ENCODE assay signal across 8 cellular contexts in the genomic region with DNA sequence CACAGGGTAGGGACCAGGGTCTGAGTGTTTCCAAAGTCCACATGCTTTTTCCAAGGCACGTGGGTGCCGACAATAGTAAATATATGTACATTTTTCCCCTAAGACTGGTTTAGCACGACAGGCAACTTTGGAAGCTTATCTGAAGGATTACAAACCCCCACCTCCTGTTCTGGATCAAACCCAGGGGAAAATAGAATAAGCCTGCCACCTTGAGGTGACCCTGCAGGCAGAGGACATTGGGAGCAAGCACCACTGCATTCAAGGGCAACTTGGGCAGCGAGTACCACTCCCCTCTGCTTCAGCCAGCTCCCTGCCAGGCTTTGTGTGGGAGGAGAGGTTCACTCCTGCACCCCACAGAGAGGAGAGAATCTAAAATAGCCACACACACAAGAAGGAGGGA. TPM values are rescaled to one million over a fixed set of nuclear protein-coding genes. Genes with fewer than 3 reads are reported as not detected.
DNase-seq lines count a peak whose midpoint lies in the region; ATAC-seq and TF ChIP-seq lines count a peak whose summit lies in the region.

No MANE protein-coding gene starts in this region.

- H2AFZ ChIP-seq in IMR-90 (replicated peaks; ENCODE audit: low read length, poor library complexity), result no peak overlapping the region

- DNase-seq in Caki2 (ENCODE audit: low read depth), result peak; percentile 11
- DNase-seq in IMR-90, result peak; percentile 4
- DNase-seq in RWPE2 (ENCODE audit: low spot score), result no peak
- DNase-seq in cardiac muscle cell (ENCODE audit: low read depth in 1 of 2, low spot score in 1 of 2), result peak; percentile 51 to 74
- peak; percentile 10 to 16 for DNase-seq in thyroid gland
- DNase-seq in GM19240 (ENCODE audit: insufficient read length, low spot score), result no peak
- no peak for DNase-seq in GM03348 (ENCODE audit: low spot score)

- H3K9ac ChIP-seq in IMR-90 (ENCODE audit: low read depth, low read length), result no peak overlapping the region

- WGBS in IMR-90 (ENCODE audit: extremely low coverage in 2 of 2, insufficient read length in 1 of 2), 2 experiments, result no CpG with 5 or more reads among the region's 4 CpGs
- WGBS in thyroid gland, 2 donors, result 36 to 42% methylated on average over 4 of the region's 4 CpGs

- no peak overlapping the region for H4K8ac ChIP-seq in IMR-90 (ENCODE audit: low read depth in 2 of 2, low read length in 2 of 2)

- peaks cover 31% of the 10 kb centered on the region for H3K27me3 ChIP-seq in IMR-90 (ENCODE audit: control insufficient read depth, insufficient read depth, low read length)
- no peaks in the 10 kb centered on the region for H3K27me3 ChIP-seq in RWPE2 (ENCODE audit: insufficient read depth, poor library complexity, severe bottlenecking)
- H3K27me3 ChIP-seq in cardiac muscle cell, result no peaks in the 10 kb centered on the region
- no peaks in the 10 kb centered on the region for H3K27me3 ChIP-seq in thyroid gland

- TF ChIP-seq CTCF in IMR-90 (conservative IDR thresholded peaks at IDR 0.05; ENCODE audit: low read depth, low read length) (peak; percentile 30; the same call in 1 of the 2 replicates), RWPE2 (IDR thresholded peaks at IDR 0.05; ENCODE audit: poor library complexity, severe bottlenecking) (peak; percentile 48), cardiac muscle cell (IDR thresholded peaks at IDR 0.05; ENCODE audit: low read depth, low read length) (peak; percentile 50), thyroid gland (IDR thresholded peaks at IDR 0.05) (peak in 3 of 6 experiments; percentile 14 to 39 (median 36))

- TF ChIP-seq RAD21 in IMR-90 (IDR thresholded peaks at IDR 0.05; ENCODE audit: low read length), result peak; percentile 47

- no peak overlapping the region for H2BK5ac ChIP-seq in IMR-90 (ENCODE audit: low read depth, low read length, poor library complexity, severe bottlenecking)

- no peak overlapping the region for H2AK5ac ChIP-seq in IMR-90 (ENCODE audit: low read depth, low read length)

- H4K5ac ChIP-seq in IMR-90 (ENCODE audit: low read depth, low read length), result no peak overlapping the region

- no peak overlapping the region for H3K4me2 ChIP-seq in IMR-90 (ENCODE audit: low read depth, low read length)

- POLR2A ChIA-PET in IMR-90 (lab: Charles Lee; ENCODE audit: unreplicated experiment), result no interaction called here

- no peak overlapping the region for H2BK20ac ChIP-seq in IMR-90 (ENCODE audit: low read depth, low read length)

- H4K20me1 ChIP-seq in IMR-90 (ENCODE audit: insufficient read depth, low read length), result no peaks in the 10 kb centered on the region

- H3K9me3 ChIP-seq in IMR-90 (ENCODE audit: control insufficient read depth, insufficient read depth, low read length) (no peaks in the 10 kb centered on the region), RWPE2 (ENCODE audit: severe bottlenecking) (no peaks in the 10 kb centered on the region), cardiac muscle cell (ENCODE audit: low read depth) (no peaks in the 10 kb centered on the region), thyroid gland (no peaks in the 10 kb centered on the region)

- H3K23ac ChIP-seq in IMR-90 (ENCODE audit: low read depth, low read length), result no peak overlapping the region

- H3K4me3 ChIP-seq in IMR-90 (ENCODE audit: insufficient read depth, low read depth, low read length) (no peak overlapping the region), RWPE2 (ENCODE audit: severe bottlenecking) (no peak overlapping the region), cardiac muscle cell (no peak overlapping the region), thyroid gland (replicated peaks in 1 of 3) (no peak overlapping the region)

- no peak overlapping the region for H3K14ac ChIP-seq in IMR-90 (replicated peaks; ENCODE audit: low read depth, low read length)

- H3K36me3 ChIP-seq in IMR-90 (ENCODE audit: control insufficient read depth, insufficient read depth, low read length), result no peaks in the 10 kb centered on the region
- no peaks in the 10 kb centered on the region for H3K36me3 ChIP-seq in RWPE2 (ENCODE audit: low read depth)
- H3K36me3 ChIP-seq in cardiac muscle cell, result no peaks in the 10 kb centered on the region
- no peaks in the 10 kb centered on the region for H3K36me3 ChIP-seq in thyroid gland

- intact Hi-C loops in IMR-90 (cut with micrococcal nuclease), result no loop called here
- intact Hi-C loops in thyroid gland (cut with DNase I), result no loop called here

- ATAC-seq in IMR-90 (ENCODE audit: low read depth) (0 out of 2 replicates have a peak, but pooled peaks have one; percentile 24), RWPE2 (ENCODE audit: low read depth) (no peak), HG02884 (IDR thresholded peaks at IDR 0.05; ENCODE audit: unreplicated experiment) (no peak)

- H3K18ac ChIP-seq in IMR-90 (ENCODE audit: low read depth, low read length), result no peak overlapping the region

- H3K4me1 ChIP-seq in IMR-90 (ENCODE audit: control insufficient read depth, insufficient read depth, low read length) (no peaks in the 10 kb centered on the region), RWPE2 (ENCODE audit: insufficient read depth, poor library complexity, severe bottlenecking) (peaks cover 5% of the 10 kb centered on the region), cardiac muscle cell (ENCODE audit: low read depth) (peaks cover 21% of the 10 kb centered on the region), thyroid gland (peaks cover 3 to 10% of the 10 kb centered on the region in 2 donors)

- H3K4ac ChIP-seq in IMR-90 (ENCODE audit: low read depth, low read length), result no peak overlapping the region

- H3K27ac ChIP-seq in IMR-90 (ENCODE audit: insufficient read depth, low read length), result no peak overlapping the region
- H3K27ac ChIP-seq in RWPE2 (ENCODE audit: poor library complexity, severe bottlenecking), result no peak overlapping the region
- no peak overlapping the region for H3K27ac ChIP-seq in cardiac muscle cell
- H3K27ac ChIP-seq in thyroid gland, result no peak overlapping the region

- H2BK15ac ChIP-seq in IMR-90 (ENCODE audit: low read depth, low read length), result no peak overlapping the region

- no peaks in the 10 kb centered on the region for H3K79me1 ChIP-seq in IMR-90 (ENCODE audit: low read depth in 1 of 2, low read length in 2 of 2)

- H3K56ac ChIP-seq in IMR-90 (ENCODE audit: extremely low read depth, insufficient read depth, low read length), result no peak overlapping the region

- no TSS peak for BruUV-seq in IMR-90 (replicated peaks; lab: Mats Ljungman, UMichigan)

- H3K9me1 ChIP-seq in IMR-90 (ENCODE audit: insufficient read depth, low read length), result no peaks in the 10 kb centered on the region

- H2BK120ac ChIP-seq in IMR-90 (ENCODE audit: low read depth, low read length), result no peak overlapping the region

- no peak overlapping the region for H2AK9ac ChIP-seq in IMR-90 (replicated peaks; ENCODE audit: low read depth, low read length, poor library complexity)

- no peak overlapping the region for H4K91ac ChIP-seq in IMR-90 (ENCODE audit: insufficient read depth, low read depth, low read length)

- in situ Hi-C loops in Caki2 (cut with HindIII; ENCODE audit: low pct_unique_long_range_greater_than_20kb, low sequenced_read_pairs), result no loop called here
- in situ Hi-C loops in IMR-90 (cut with MboI; ENCODE audit: low sequenced_read_pairs), result loop anchor here (10.0 kb wide), 1 partner anchor 305 kb away; no protein-coding TSS in a partner anchor

- dilution Hi-C loops in IMR-90 (cut with HindIII; ENCODE audit: low sequenced_read_pairs, unreplicated experiment), result no loop called here

- TF ChIP-seq POLR2A in IMR-90 (IDR thresholded peaks at IDR 0.05; ENCODE audit: low read depth, low read length), result no peak
- TF ChIP-seq POLR2A in thyroid gland (IDR thresholded peaks at IDR 0.05), result no peak

- CTCF ChIA-PET in IMR-90 (lab: Yijun Ruan, JAX), result interaction anchor here (0.6 to 1.2 kb wide), 4 partner anchors 16 to 384 kb away, joined by 3 to 5 read pairs (median 4); no protein-coding TSS in a partner anchor

TF ChIP-seq in IMR-90, 13 proteins besides CTCF, POLR2A, EP300 and RAD21:
- TF ChIP-seq MAZ (IDR thresholded peaks at IDR 0.05; ENCODE audit: borderline replicate concordance, low read depth, low read length), result no peak
- peak; percentile 12; the same call in 1 of the 2 replicates for TF ChIP-seq SMC3 (IDR thresholded peaks at IDR 0.05; ENCODE audit: low read depth, low read length)
- TF ChIP-seq, protein P1, sequence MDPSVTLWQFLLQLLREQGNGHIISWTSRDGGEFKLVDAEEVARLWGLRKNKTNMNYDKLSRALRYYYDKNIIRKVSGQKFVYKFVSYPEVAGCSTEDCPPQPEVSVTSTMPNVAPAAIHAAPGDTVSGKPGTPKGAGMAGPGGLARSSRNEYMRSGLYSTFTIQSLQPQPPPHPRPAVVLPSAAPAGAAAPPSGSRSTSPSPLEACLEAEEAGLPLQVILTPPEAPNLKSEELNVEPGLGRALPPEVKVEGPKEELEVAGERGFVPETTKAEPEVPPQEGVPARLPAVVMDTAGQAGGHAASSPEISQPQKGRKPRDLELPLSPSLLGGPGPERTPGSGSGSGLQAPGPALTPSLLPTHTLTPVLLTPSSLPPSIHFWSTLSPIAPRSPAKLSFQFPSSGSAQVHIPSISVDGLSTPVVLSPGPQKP (IDR thresholded peaks at IDR 0.05; ENCODE audit: borderline replicate concordance, low read depth, low read length), result no peak

RNA-seq across cellular contexts. Expression of a gene that starts 44.8 kb away (rescaled TPM):
- total RNA-seq in Caki2 (2014; rRNA removed; shearing (Covaris generic); ENCODE audit: low replicate concordance), result not detected in 2 replicates
- total RNA-seq in IMR-90 (2012; rRNA removed) (not detected in 2 replicates), cardiac muscle cell (0.14 and 0.66 TPM in 2 replicates), thyroid gland (1 to 10 TPM in 1 of 4 donors, not detected in 3; 1.5 TPM)
- polyA plus RNA-seq in IMR-90 (2012; rRNA removed) (not detected in 2 replicates), cardiac muscle cell (0.02 and 0.91 TPM in 2 replicates)
- not detected in 2 replicates for polyA plus RNA-seq in IMR-90 (2012; cell fraction: cytosol; rRNA removed)
- not detected in 2 replicates for polyA plus RNA-seq in IMR-90 (2012; cell fraction: nucleus; rRNA removed; ENCODE audit: low replicate concordance)

Comparison
In these comparisons a context has a peak if more than half of its experiments do, and no peak if none do; other contexts are left out.
1. DNase-seq: peak in Caki2 (single experiment), IMR-90 (single experiment), cardiac muscle cell (2 of 2) and thyroid gland (2 of 2); none in RWPE2 (single experiment), GM19240 (single experiment) and GM03348 (single experiment).